2 cellular contexts compared by ENCODE assay signal in genomic region chr17:48628641-48629410, GRCh38.
TF ChIP-seq lines count a peak whose summit lies in the region.

No MANE protein-coding gene starts in this region.

TF ChIP-seq in GM23338, 12 proteins besides CTCF, POLR2A, EP300 and RAD21:
- peak; percentile 75 for TF ChIP-seq EZH2 (IDR thresholded peaks at IDR 0.05; ENCODE audit: low read depth, unreplicated experiment)
- TF ChIP-seq NANOG (IDR thresholded peaks at IDR 0.05; ENCODE audit: borderline replicate concordance), result no peak

TF ChIP-seq in HEK293T, 16 proteins besides CTCF, POLR2A, EP300 and RAD21 (continued from another document):
- TF ChIP-seq PKNOX1 (IDR thresholded peaks at IDR 0.05), result no peak
- no peak for TF ChIP-seq FOXA1 (IDR thresholded peaks at IDR 0.05)
- no peak for TF ChIP-seq L3MBTL2 (conservative IDR thresholded peaks at IDR 0.05)
- TF ChIP-seq ARNT (IDR thresholded peaks at IDR 0.05), result no peak
- TF ChIP-seq TARDBP (IDR thresholded peaks at IDR 0.05), result no peak
- TF ChIP-seq SP1 (IDR thresholded peaks at IDR 0.05), result no peak
- no peak for TF ChIP-seq ZNF384 (IDR thresholded peaks at IDR 0.05)
- TF ChIP-seq CTBP1 (IDR thresholded peaks at IDR 0.05; ENCODE audit: borderline replicate concordance), result no peak
- no peak for TF ChIP-seq LEF1 (IDR thresholded peaks at IDR 0.05; ENCODE audit: borderline replicate concordance)
- TF ChIP-seq ELF4 (IDR thresholded peaks at IDR 0.05), result no peak
- no peak for TF ChIP-seq NFRKB (IDR thresholded peaks at IDR 0.05)
- TF ChIP-seq HDGF (IDR thresholded peaks at IDR 0.05; ENCODE audit: borderline replicate concordance), result no peak
- TF ChIP-seq SUZ12 (IDR thresholded peaks at IDR 0.05), result no peak
- TF ChIP-seq FOXM1 (IDR thresholded peaks at IDR 0.05; ENCODE audit: borderline replicate concordance), result no peak
- no peak for TF ChIP-seq FOXK2 (IDR thresholded peaks at IDR 0.05)
